Comparison of ENCODE assay signal across 2 cellular contexts in genomic region chr1:23023174-23023573, GRCh38.
TF ChIP-seq lines count a peak whose summit lies in the region.

No MANE protein-coding gene starts in this region.

TF ChIP-seq in HEK293, 187 proteins besides CTCF, POLR2A, EP300 and RAD21:
- peak; percentile 92 for TF ChIP-seq SETDB1 (IDR thresholded peaks at IDR 0.05; ENCODE audit: insufficient read length, low read length)
- TF ChIP-seq ZNF626 (tag by site-specific recombination; IDR thresholded peaks at IDR 0.05), result no peak
TF ChIP-seq in HEK293: peak in this region for 1.

TF ChIP-seq in GM12878, 131 proteins besides CTCF, POLR2A, EP300 and RAD21:
- TF ChIP-seq FOXK2 (IDR thresholded peaks at IDR 0.05) (no peak), MLLT1 (IDR thresholded peaks at IDR 0.05) (peak; percentile 76)
